In the genomic region with DNA sequence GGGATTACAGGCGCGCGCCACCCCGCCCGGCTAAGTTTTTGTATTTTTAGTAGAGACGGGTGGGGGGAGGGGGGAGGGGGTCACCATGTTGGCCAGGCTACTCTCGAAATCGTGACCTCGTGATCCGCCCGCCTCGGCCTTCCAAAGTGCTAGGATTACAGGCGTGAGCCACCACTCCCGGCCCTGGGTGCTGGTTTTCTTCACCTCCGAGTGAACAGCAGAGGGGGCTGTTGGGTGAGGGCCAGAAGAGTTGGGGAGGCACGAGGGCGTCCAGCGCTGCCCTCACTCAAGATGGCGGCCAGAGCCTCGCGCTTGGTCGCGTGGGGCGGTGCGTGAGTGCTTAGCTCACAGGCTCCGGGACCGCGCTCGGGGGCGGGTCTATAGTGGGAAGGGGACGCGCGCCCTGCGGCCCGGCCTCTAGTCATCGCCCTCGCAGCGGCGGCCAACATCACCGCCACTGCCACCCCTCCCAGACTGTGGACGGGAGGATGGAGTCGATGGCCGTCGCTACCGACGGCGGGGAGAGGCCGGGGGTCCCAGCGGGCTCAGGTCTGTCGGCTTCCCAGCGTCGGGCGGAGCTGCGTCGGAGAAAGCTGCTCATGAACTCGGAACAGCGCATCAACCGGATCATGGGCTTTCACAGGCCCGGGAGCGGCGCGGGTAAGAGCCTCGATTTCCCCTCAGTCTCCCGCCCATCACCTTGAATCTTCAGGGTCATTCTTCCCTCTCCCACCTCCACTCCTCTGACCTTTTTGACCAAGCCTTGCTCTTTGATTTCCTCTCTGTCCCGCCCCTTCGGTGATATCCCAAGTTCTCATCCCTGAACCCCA, we compare ENCODE assay signal across 1 cellular context.
TF ChIP-seq lines count a peak whose summit lies in the region.

A gene (plus strand): TSS at position 416 of the 830 bp plus-strand sequence. CDS start 73 bp downstream, at position 489.

TF ChIP-seq in K562, 482 proteins besides CTCF, POLR2A, EP300 and RAD21 (continued from another document and continues in another):
- peak; percentile 83 for TF ChIP-seq RB1 (IDR thresholded peaks at IDR 0.05; ENCODE audit: low read depth)
- TF ChIP-seq NR2F6 (CRISPR knock-in tag; IDR thresholded peaks at IDR 0.05), result no peak
- no peak for TF ChIP-seq HDAC3 (IDR thresholded peaks at IDR 0.05; ENCODE audit: borderline replicate concordance, partially characterized antibody)
- TF ChIP-seq MCM2 (IDR thresholded peaks at IDR 0.05; ENCODE audit: low read depth), result no peak
- no peak for TF ChIP-seq ZBTB8A (IDR thresholded peaks at IDR 0.05; ENCODE audit: partially characterized antibody)
- TF ChIP-seq MTA1 (IDR thresholded peaks at IDR 0.05; ENCODE audit: borderline replicate concordance), result peak; percentile 97
- TF ChIP-seq, protein P1, sequence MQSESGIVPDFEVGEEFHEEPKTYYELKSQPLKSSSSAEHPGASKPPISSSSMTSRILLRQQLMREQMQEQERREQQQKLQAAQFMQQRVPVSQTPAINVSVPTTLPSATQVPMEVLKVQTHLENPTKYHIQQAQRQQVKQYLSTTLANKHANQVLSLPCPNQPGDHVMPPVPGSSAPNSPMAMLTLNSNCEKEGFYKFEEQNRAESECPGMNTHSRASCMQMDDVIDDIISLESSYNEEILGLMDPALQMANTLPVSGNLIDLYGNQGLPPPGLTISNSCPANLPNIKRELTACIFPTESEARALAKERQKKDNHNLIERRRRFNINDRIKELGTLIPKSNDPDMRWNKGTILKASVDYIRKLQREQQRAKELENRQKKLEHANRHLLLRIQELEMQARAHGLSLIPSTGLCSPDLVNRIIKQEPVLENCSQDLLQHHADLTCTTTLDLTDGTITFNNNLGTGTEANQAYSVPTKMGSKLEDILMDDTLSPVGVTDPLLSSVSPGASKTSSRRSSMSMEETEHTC (IDR thresholded peaks at IDR 0.05), result peak; percentile 93
- no peak for TF ChIP-seq NELFE (IDR thresholded peaks at IDR 0.05; ENCODE audit: insufficient read depth, insufficient read length)
- TF ChIP-seq ZNF174 (CRISPR knock-in tag; IDR thresholded peaks at IDR 0.05), result no peak
- no peak for TF ChIP-seq ZNF79 (CRISPR knock-in tag; IDR thresholded peaks at IDR 0.05; ENCODE audit: low read depth)
- no peak for TF ChIP-seq ZKSCAN8 (CRISPR knock-in tag; IDR thresholded peaks at IDR 0.05)
- TF ChIP-seq FIP1L1 (IDR thresholded peaks at IDR 0.05; ENCODE audit: low read depth, low read length, poor library complexity, severe bottlenecking), result no peak
- TF ChIP-seq, protein P2, sequence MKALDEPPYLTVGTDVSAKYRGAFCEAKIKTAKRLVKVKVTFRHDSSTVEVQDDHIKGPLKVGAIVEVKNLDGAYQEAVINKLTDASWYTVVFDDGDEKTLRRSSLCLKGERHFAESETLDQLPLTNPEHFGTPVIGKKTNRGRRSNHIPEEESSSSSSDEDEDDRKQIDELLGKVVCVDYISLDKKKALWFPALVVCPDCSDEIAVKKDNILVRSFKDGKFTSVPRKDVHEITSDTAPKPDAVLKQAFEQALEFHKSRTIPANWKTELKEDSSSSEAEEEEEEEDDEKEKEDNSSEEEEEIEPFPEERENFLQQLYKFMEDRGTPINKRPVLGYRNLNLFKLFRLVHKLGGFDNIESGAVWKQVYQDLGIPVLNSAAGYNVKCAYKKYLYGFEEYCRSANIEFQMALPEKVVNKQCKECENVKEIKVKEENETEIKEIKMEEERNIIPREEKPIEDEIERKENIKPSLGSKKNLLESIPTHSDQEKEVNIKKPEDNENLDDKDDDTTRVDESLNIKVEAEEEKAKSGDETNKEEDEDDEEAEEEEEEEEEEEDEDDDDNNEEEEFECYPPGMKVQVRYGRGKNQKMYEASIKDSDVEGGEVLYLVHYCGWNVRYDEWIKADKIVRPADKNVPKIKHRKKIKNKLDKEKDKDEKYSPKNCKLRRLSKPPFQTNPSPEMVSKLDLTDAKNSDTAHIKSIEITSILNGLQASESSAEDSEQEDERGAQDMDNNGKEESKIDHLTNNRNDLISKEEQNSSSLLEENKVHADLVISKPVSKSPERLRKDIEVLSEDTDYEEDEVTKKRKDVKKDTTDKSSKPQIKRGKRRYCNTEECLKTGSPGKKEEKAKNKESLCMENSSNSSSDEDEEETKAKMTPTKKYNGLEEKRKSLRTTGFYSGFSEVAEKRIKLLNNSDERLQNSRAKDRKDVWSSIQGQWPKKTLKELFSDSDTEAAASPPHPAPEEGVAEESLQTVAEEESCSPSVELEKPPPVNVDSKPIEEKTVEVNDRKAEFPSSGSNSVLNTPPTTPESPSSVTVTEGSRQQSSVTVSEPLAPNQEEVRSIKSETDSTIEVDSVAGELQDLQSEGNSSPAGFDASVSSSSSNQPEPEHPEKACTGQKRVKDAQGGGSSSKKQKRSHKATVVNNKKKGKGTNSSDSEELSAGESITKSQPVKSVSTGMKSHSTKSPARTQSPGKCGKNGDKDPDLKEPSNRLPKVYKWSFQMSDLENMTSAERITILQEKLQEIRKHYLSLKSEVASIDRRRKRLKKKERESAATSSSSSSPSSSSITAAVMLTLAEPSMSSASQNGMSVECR (CRISPR knock-in tag; IDR thresholded peaks at IDR 0.05), result no peak; the same call in 1 of the 2 replicates
- no peak for TF ChIP-seq BMI1 (IDR thresholded peaks at IDR 0.05; ENCODE audit: low read length)
- no peak for TF ChIP-seq CBFA2T3 (IDR thresholded peaks at IDR 0.05)
- TF ChIP-seq, protein P3, sequence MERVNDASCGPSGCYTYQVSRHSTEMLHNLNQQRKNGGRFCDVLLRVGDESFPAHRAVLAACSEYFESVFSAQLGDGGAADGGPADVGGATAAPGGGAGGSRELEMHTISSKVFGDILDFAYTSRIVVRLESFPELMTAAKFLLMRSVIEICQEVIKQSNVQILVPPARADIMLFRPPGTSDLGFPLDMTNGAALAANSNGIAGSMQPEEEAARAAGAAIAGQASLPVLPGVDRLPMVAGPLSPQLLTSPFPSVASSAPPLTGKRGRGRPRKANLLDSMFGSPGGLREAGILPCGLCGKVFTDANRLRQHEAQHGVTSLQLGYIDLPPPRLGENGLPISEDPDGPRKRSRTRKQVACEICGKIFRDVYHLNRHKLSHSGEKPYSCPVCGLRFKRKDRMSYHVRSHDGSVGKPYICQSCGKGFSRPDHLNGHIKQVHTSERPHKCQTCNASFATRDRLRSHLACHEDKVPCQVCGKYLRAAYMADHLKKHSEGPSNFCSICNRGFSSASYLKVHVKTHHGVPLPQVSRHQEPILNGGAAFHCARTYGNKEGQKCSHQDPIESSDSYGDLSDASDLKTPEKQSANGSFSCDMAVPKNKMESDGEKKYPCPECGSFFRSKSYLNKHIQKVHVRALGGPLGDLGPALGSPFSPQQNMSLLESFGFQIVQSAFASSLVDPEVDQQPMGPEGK (CRISPR knock-in tag; IDR thresholded peaks at IDR 0.05; ENCODE audit: borderline replicate concordance), result no peak
- TF ChIP-seq ZNF197 (CRISPR knock-in tag; IDR thresholded peaks at IDR 0.05; ENCODE audit: low read depth), result 0 out of 2 replicates have a peak, but pooled peaks have one; percentile 36
- no peak for TF ChIP-seq ZNF785 (CRISPR knock-in tag; IDR thresholded peaks at IDR 0.05)
- TF ChIP-seq, protein P4, sequence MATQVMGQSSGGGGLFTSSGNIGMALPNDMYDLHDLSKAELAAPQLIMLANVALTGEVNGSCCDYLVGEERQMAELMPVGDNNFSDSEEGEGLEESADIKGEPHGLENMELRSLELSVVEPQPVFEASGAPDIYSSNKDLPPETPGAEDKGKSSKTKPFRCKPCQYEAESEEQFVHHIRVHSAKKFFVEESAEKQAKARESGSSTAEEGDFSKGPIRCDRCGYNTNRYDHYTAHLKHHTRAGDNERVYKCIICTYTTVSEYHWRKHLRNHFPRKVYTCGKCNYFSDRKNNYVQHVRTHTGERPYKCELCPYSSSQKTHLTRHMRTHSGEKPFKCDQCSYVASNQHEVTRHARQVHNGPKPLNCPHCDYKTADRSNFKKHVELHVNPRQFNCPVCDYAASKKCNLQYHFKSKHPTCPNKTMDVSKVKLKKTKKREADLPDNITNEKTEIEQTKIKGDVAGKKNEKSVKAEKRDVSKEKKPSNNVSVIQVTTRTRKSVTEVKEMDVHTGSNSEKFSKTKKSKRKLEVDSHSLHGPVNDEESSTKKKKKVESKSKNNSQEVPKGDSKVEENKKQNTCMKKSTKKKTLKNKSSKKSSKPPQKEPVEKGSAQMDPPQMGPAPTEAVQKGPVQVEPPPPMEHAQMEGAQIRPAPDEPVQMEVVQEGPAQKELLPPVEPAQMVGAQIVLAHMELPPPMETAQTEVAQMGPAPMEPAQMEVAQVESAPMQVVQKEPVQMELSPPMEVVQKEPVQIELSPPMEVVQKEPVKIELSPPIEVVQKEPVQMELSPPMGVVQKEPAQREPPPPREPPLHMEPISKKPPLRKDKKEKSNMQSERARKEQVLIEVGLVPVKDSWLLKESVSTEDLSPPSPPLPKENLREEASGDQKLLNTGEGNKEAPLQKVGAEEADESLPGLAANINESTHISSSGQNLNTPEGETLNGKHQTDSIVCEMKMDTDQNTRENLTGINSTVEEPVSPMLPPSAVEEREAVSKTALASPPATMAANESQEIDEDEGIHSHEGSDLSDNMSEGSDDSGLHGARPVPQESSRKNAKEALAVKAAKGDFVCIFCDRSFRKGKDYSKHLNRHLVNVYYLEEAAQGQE (CRISPR knock-in tag; IDR thresholded peaks at IDR 0.05; ENCODE audit: low read depth), result peak; percentile 76; the same call in 1 of the 2 replicates
- TF ChIP-seq, protein P5, sequence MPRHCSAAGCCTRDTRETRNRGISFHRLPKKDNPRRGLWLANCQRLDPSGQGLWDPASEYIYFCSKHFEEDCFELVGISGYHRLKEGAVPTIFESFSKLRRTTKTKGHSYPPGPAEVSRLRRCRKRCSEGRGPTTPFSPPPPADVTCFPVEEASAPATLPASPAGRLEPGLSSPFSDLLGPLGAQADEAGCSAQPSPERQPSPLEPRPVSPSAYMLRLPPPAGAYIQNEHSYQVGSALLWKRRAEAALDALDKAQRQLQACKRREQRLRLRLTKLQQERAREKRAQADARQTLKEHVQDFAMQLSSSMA (CRISPR knock-in tag; IDR thresholded peaks at IDR 0.05), result no peak
- no peak for TF ChIP-seq NFIX (CRISPR knock-in tag; IDR thresholded peaks at IDR 0.05; ENCODE audit: low read depth)
- peak; percentile 71; the same call in 1 of the 2 replicates for TF ChIP-seq TRIM28 (IDR thresholded peaks at IDR 0.05)
- TF ChIP-seq ZNF175 (CRISPR knock-in tag; IDR thresholded peaks at IDR 0.05; ENCODE audit: low read depth), result peak; percentile 65; the same call in 1 of the 2 replicates
- peak; percentile 84; the same call in 1 of the 2 replicates for TF ChIP-seq XRCC5 (IDR thresholded peaks at IDR 0.05; ENCODE audit: low read depth, low read length)
- TF ChIP-seq, protein P6, sequence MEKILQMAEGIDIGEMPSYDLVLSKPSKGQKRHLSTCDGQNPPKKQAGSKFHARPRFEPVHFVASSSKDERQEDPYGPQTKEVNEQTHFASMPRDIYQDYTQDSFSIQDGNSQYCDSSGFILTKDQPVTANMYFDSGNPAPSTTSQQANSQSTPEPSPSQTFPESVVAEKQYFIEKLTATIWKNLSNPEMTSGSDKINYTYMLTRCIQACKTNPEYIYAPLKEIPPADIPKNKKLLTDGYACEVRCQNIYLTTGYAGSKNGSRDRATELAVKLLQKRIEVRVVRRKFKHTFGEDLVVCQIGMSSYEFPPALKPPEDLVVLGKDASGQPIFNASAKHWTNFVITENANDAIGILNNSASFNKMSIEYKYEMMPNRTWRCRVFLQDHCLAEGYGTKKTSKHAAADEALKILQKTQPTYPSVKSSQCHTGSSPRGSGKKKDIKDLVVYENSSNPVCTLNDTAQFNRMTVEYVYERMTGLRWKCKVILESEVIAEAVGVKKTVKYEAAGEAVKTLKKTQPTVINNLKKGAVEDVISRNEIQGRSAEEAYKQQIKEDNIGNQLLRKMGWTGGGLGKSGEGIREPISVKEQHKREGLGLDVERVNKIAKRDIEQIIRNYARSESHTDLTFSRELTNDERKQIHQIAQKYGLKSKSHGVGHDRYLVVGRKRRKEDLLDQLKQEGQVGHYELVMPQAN (IDR thresholded peaks at IDR 0.05; ENCODE audit: borderline replicate concordance), result no peak
- TF ChIP-seq ZNF431 (CRISPR knock-in tag; IDR thresholded peaks at IDR 0.05), result peak; percentile 50; the same call in 1 of the 2 replicates
- TF ChIP-seq GTF2F1 (IDR thresholded peaks at IDR 0.05; ENCODE audit: low read depth, low read length), result peak; percentile 69; the same call in 1 of the 2 replicates
- TF ChIP-seq, protein P7, sequence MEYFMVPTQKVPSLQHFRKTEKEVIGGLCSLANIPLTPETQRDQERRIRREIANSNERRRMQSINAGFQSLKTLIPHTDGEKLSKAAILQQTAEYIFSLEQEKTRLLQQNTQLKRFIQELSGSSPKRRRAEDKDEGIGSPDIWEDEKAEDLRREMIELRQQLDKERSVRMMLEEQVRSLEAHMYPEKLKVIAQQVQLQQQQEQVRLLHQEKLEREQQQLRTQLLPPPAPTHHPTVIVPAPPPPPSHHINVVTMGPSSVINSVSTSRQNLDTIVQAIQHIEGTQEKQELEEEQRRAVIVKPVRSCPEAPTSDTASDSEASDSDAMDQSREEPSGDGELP (CRISPR knock-in tag; IDR thresholded peaks at IDR 0.05; ENCODE audit: borderline replicate concordance), result peak; percentile 89
- no peak; the same call in 1 of the 2 replicates for TF ChIP-seq ETV5 (CRISPR knock-in tag; IDR thresholded peaks at IDR 0.05; ENCODE audit: low read depth)
- TF ChIP-seq RBM34 (IDR thresholded peaks at IDR 0.05; ENCODE audit: borderline replicate concordance, insufficient read depth, low read length), result no peak
- TF ChIP-seq FOXM1 (IDR thresholded peaks at IDR 0.05; ENCODE audit: low read depth), result 0 out of 2 replicates have a peak, but pooled peaks have one; percentile 4
- peak; percentile 81; the same call in 1 of the 2 replicates for TF ChIP-seq FOXM1 (CRISPR knock-in tag; IDR thresholded peaks at IDR 0.05; ENCODE audit: low read depth)
- TF ChIP-seq MECOM (CRISPR knock-in tag; IDR thresholded peaks at IDR 0.05), result no peak
- peak; percentile 49 for TF ChIP-seq NFE2 (IDR thresholded peaks at IDR 0.05; ENCODE audit: low read depth)
- no peak for TF ChIP-seq ZNF41 (CRISPR knock-in tag; conservative IDR thresholded peaks at IDR 0.05)
- no peak for TF ChIP-seq ZNF561 (CRISPR knock-in tag; conservative IDR thresholded peaks at IDR 0.05)
- TF ChIP-seq, protein P8, sequence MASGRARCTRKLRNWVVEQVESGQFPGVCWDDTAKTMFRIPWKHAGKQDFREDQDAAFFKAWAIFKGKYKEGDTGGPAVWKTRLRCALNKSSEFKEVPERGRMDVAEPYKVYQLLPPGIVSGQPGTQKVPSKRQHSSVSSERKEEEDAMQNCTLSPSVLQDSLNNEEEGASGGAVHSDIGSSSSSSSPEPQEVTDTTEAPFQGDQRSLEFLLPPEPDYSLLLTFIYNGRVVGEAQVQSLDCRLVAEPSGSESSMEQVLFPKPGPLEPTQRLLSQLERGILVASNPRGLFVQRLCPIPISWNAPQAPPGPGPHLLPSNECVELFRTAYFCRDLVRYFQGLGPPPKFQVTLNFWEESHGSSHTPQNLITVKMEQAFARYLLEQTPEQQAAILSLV (tag; IDR thresholded peaks at IDR 0.05), result no peak
- TF ChIP-seq SOX6 (IDR thresholded peaks at IDR 0.05), result 0 out of 2 replicates have a peak, but pooled peaks have one; percentile 21
- no peak for TF ChIP-seq CHD1 (IDR thresholded peaks at IDR 0.05; ENCODE audit: low read length)
- TF ChIP-seq ZBTB1 (CRISPR knock-in tag; IDR thresholded peaks at IDR 0.05; ENCODE audit: borderline replicate concordance, low read depth), result peak; percentile 38
- no peak for TF ChIP-seq ADNP (tag; IDR thresholded peaks at IDR 0.05)
- TF ChIP-seq PTTG1 (tag; IDR thresholded peaks at IDR 0.05; ENCODE audit: low read depth), result no peak
- TF ChIP-seq, protein P9, sequence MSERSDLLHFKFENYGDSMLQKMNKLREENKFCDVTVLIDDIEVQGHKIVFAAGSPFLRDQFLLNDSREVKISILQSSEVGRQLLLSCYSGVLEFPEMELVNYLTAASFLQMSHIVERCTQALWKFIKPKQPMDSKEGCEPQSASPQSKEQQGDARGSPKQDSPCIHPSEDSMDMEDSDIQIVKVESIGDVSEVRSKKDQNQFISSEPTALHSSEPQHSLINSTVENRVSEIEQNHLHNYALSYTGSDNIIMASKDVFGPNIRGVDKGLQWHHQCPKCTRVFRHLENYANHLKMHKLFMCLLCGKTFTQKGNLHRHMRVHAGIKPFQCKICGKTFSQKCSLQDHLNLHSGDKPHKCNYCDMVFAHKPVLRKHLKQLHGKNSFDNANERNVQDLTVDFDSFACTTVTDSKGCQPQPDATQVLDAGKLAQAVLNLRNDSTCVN (CRISPR knock-in tag; IDR thresholded peaks at IDR 0.05), result no peak
